ENCODE assay signal across 16 cellular contexts in the genomic region with DNA sequence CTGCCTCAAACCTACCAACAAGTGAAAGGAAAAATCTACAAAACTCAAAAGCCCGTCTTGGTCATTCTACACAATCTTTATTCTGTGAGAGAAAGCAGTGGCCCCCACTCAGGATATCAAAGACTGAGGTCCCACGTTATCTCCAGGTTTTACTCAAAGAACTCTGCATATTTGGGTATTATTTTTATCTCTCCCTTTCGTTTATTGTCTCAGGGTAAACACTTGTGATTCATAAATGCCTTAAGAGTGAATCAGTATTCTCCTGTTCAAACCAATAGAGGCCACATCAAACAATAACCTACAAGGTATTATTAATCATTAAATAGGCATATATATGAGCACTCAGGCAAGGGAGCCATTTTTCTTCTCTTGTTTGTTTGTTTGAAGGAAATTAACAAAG. TPM values are rescaled to one million over a fixed set of nuclear protein-coding genes. Genes with fewer than 3 reads are reported as not detected.
DNase-seq lines count a peak whose midpoint lies in the region; ATAC-seq, FAIRE-seq and TF ChIP-seq lines count a peak whose summit lies in the region.
"Had no signal": no experiment of that assay in that cellular context is flagged by ENCODE, and none has a peak within 500 bp of the region (broad histone marks: within the 10 kb centered on the region; RNA-seq: fewer than 3 reads in every experiment).

No MANE protein-coding gene starts in this region.

- H3K9me3 ChIP-seq in small intestine (ENCODE audit: control insufficient read depth, low read depth) = no peaks in the 10 kb centered on the region
- H3K9me3 ChIP-seq: BLaER1 treated with 17β-estradiol and CSF1 and Interleukin-3, amounts not matched to agents 10 nM and 100 nM; left ventricle myocardium inferior had no signal

- DNase-seq in ELR (ENCODE audit: low read depth) (peak; percentile 75), RKO (ENCODE audit: low spot score) (peak; percentile 19), fibroblast of the aortic adventitia (ENCODE audit: low read depth) (peak; percentile 37), small intestine (peak; percentile 81), C1 segment of cervical spinal cord (lab: John Stamatoyannopoulos, UW) (no peak), occipital lobe (lab: John Stamatoyannopoulos, UW) (no peak), left ventricle myocardium superior (no peak)
- DNase-seq: activated CD4-positive, alpha-beta memory T cell treated with anti-CD3 and anti-CD28 coated beads for 36 hours; DMS79; Kasumi-1; left ventricle myocardium inferior; naive thymus-derived CD8-positive, alpha-beta T cell; NCI-H1436 treated with DMSO at 0.1 percent for 48 hours had no signal

- H3K27ac ChIP-seq in small intestine (ENCODE audit: low read depth in 1 of 2, low read length in 1 of 2) = no peak overlapping the region
- H3K27ac ChIP-seq: left ventricle myocardium inferior had no signal

- WGBS in small intestine, 3 donors = 19 to 58% (median 21%) methylated on average over 3 of the region's 3 CpGs

- H3K36me3 ChIP-seq in small intestine (ENCODE audit: control insufficient read depth in 2 of 2, insufficient read depth in 2 of 2, low read length in 2 of 2) = no peaks in the 10 kb centered on the region
- H3K36me3 ChIP-seq: BLaER1 treated with 17β-estradiol and CSF1 and Interleukin-3, amounts not matched to agents 10 nM and 100 nM; left ventricle myocardium inferior had no signal

- intact Hi-C loops in left ventricle myocardium superior (cut with micrococcal nuclease) = no loop called here

- peak; percentile 88 for FAIRE-seq in small intestine (lab: Jason Lieb, UNC)
- FAIRE-seq: colon, TTC549 had no signal

- H3K27me3 ChIP-seq in small intestine (ENCODE audit: control insufficient read depth in 2 of 2, insufficient read depth in 2 of 2, low read length in 2 of 2) = no peaks in the 10 kb centered on the region

- ATAC-seq in left ventricle myocardium superior = no peak
- ATAC-seq: naive thymus-derived CD8-positive, alpha-beta T cell had no signal

- peaks cover 7 to 10% of the 10 kb centered on the region in 2 donors for H3K4me1 ChIP-seq in small intestine (ENCODE audit: control insufficient read depth in 2 of 2, insufficient read depth in 1 of 2, low read depth in 1 of 2, low read length in 1 of 2)
- H3K4me1 ChIP-seq: left ventricle myocardium inferior had no signal

- H3K4me3 ChIP-seq in fibroblast of the aortic adventitia (ENCODE audit: low read depth, low read length) (no peak overlapping the region), small intestine (ENCODE audit: low read depth in 1 of 2, low read length in 2 of 2) (no peak overlapping the region)
- H3K4me3 ChIP-seq: BLaER1 treated with 17β-estradiol and CSF1 and Interleukin-3, amounts not matched to agents 10 nM and 100 nM; left ventricle myocardium inferior had no signal

- no peak for TF ChIP-seq CTCF in fibroblast of the aortic adventitia (IDR thresholded peaks at IDR 0.05; ENCODE audit: insufficient read depth, low read length)

RNA-seq across cellular contexts. Expression of a gene that starts 14.1 kb away (rescaled TPM):
- 0.81 and 3.4 TPM in 2 replicates for total RNA-seq in fibroblast of the aortic adventitia (ENCODE audit: low replicate concordance)
- 10 to 100 TPM; 12.3 to 38.1 (median 17.0) TPM for polyA plus RNA-seq in small intestine
- total RNA-seq in occipital lobe = 13.6 TPM
- 13.4 TPM for total RNA-seq in left ventricle myocardium superior
- total RNA-seq: naive thymus-derived CD8-positive, alpha-beta T cell had no signal
- polyA plus RNA-seq: naive thymus-derived CD8-positive, alpha-beta T cell had no signal

Comparison
In these comparisons a context has a peak if more than half of its experiments do, and no peak if none do; other contexts are left out.
1. DNase-seq: peak in ELR (single experiment), RKO (single experiment), fibroblast of the aortic adventitia (single experiment) and small intestine (single experiment); none in C1 segment of cervical spinal cord (0 of 14), occipital lobe (single experiment) and left ventricle myocardium superior (single experiment).